Comparison of ENCODE assay signal across 8 cellular contexts in the genomic region with DNA sequence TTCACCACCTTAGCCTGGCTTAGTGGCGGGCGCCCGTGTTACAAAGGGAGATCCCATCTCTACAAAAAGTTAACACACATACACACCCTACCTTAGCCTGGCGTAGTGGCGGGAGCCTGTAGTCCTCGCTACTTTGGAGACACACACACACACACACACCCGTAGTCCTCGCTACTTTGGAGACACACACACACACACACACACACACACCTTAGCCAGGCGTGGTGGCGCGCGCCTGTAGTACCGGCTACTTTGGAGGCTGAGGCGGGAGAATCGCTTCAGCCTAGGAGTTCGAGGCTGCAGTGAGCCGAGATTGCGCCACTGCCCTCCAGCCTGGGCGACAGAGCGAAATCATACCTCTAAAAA. TPM values are rescaled to one million over a fixed set of nuclear protein-coding genes. Genes with fewer than 3 reads are reported as not detected.
DNase-seq lines count a peak whose midpoint lies in the region; ATAC-seq and TF ChIP-seq lines count a peak whose summit lies in the region.

No MANE protein-coding gene starts in this region.

- no peaks in the 10 kb centered on the region for H3K9me3 Mint-ChIP-seq in activated naive CD4-positive, alpha-beta T cell treated with anti-CD3 and anti-CD28 coated beads, Interleukin-2, amount 50 U/mL, for 24 hours

- H3K27ac ChIP-seq in A673 (ENCODE audit: low read depth, low read length, poor library complexity, severe bottlenecking) (peak overlapping the region; percentile 88), KMS-11 (peak overlapping the region; percentile 37; the same call in 1 of the 2 replicates), right cardiac atrium (ENCODE audit: low read length) (peak overlapping the region; percentile 39), spleen (peak overlapping the region; percentile 77 to 93 (median 86))

- intact Hi-C loops in A673 (cut with micrococcal nuclease; ENCODE audit: unreplicated experiment), result loop anchor here (5.0 kb wide), 2 partner anchors 42 to 227 kb away; no protein-coding TSS in a partner anchor
- intact Hi-C loops in right cardiac atrium (cut with DNase I), result loop anchor here in 2 of 4 donors (5.0 to 10.0 kb wide), 3 partner anchors 211 to 229 kb away; a partner anchor contains a TSS
- intact Hi-C loops in spleen (cut with DNase I; ENCODE audit: low total_unique reads), result no loop called here

- peak overlapping the region; percentile 77 for H2AFZ ChIP-seq in KMS-11 (ENCODE audit: low read depth)

- peaks cover 45% of the 10 kb centered on the region for H3K4me1 ChIP-seq in A673 (ENCODE audit: insufficient read depth, low read length, poor library complexity, severe bottlenecking)
- peaks cover 29% of the 10 kb centered on the region for H3K4me1 ChIP-seq in KMS-11 (ENCODE audit: low read depth, poor library complexity, severe bottlenecking)
- peaks cover 24% of the 10 kb centered on the region for H3K4me1 ChIP-seq in right cardiac atrium (ENCODE audit: control insufficient read depth, insufficient read depth, low read length)
- H3K4me1 ChIP-seq in spleen, result peaks cover 28 to 91% (median 67%) of the 10 kb centered on the region in 6 donors

- peak overlapping the region; percentile 92 for H3K27ac Mint-ChIP-seq in activated naive CD4-positive, alpha-beta T cell treated with anti-CD3 and anti-CD28 coated beads, Interleukin-2, amount 50 U/mL, for 24 hours

- no peak for TF ChIP-seq POLR2A in spleen (IDR thresholded peaks at IDR 0.05)

- H3K27me3 ChIP-seq in A673 (replicated peaks; ENCODE audit: insufficient read depth, low read depth, low read length, poor library complexity) (no peaks in the 10 kb centered on the region), KMS-11 (ENCODE audit: insufficient read depth, low read depth) (no peaks in the 10 kb centered on the region; the same call in 1 of the 2 replicates), right cardiac atrium (ENCODE audit: control insufficient read depth, insufficient read depth) (no peaks in the 10 kb centered on the region), spleen (replicated peaks in 1 of 7) (no peaks in the 10 kb centered on the region)

- POLR2A ChIA-PET in A673 (lab: Charles Lee; ENCODE audit: low non-redundant PET), result no interaction called here

- WGBS in right cardiac atrium, result 10% methylated on average over 20 of the region's 20 CpGs
- 1 to 6% (median 2%) methylated on average over 20 of the region's 20 CpGs for WGBS in spleen, 5 donors

- H3K4me3 Mint-ChIP-seq in activated naive CD4-positive, alpha-beta T cell treated with anti-CD3 and anti-CD28 coated beads, Interleukin-2, amount 50 U/mL, for 24 hours, result peak overlapping the region; percentile 94

- peaks cover 8% of the 10 kb centered on the region for H3K36me3 Mint-ChIP-seq in activated naive CD4-positive, alpha-beta T cell treated with anti-CD3 and anti-CD28 coated beads, Interleukin-2, amount 50 U/mL, for 24 hours

- H3K36me3 ChIP-seq in A673 (ENCODE audit: insufficient read depth, low read length, poor library complexity, severe bottlenecking) (peaks cover 4% of the 10 kb centered on the region), KMS-11 (ENCODE audit: insufficient read depth) (no peaks in the 10 kb centered on the region), spleen (no peaks in the 10 kb centered on the region)

- peaks cover 38% of the 10 kb centered on the region for H3K79me2 ChIP-seq in KMS-11 (ENCODE audit: insufficient read depth, low read depth)

- H3K27me3 Mint-ChIP-seq in activated naive CD4-positive, alpha-beta T cell treated with anti-CD3 and anti-CD28 coated beads, Interleukin-2, amount 50 U/mL, for 24 hours, result no peaks in the 10 kb centered on the region

- H3K4me3 ChIP-seq in A673 (ENCODE audit: low read depth, low read length, poor library complexity, severe bottlenecking), result peak overlapping the region; percentile 91
- H3K4me3 ChIP-seq in KMS-11 (IDR thresholded peaks at IDR 0.05; ENCODE audit: insufficient read depth, low read depth, low read length), result peak overlapping the region; percentile 50
- peak overlapping the region; percentile 80 for H3K4me3 ChIP-seq in right cardiac atrium (ENCODE audit: low read length)
- H3K4me3 ChIP-seq in spleen, result peak overlapping the region; percentile 70 to 98 (median 95)

- peak overlapping the region; percentile 91 for H3K4me2 ChIP-seq in KMS-11

- H3K9ac ChIP-seq in KMS-11, result peak overlapping the region; percentile 74; the same call in 1 of the 2 replicates

- peak; percentile 54 for DNase-seq in A673 (ENCODE audit: low spot score)
- DNase-seq in right cardiac atrium, result peak in 1 of 3 donors; percentile 62
- peak; percentile 83 for DNase-seq in spleen
- no peak for DNase-seq in hippocampal formation (lab: John Stamatoyannopoulos, UW)
- no peak for DNase-seq in midbrain (lab: John Stamatoyannopoulos, UW)

- TF ChIP-seq CTCF in A673 (conservative IDR thresholded peaks at IDR 0.05; ENCODE audit: low read depth, low read length) (no peak), KMS-11 (conservative IDR thresholded peaks at IDR 0.05; ENCODE audit: low read depth, low read length) (no peak), spleen (IDR thresholded peaks at IDR 0.05 in 8 of 11, conservative IDR thresholded peaks at IDR 0.05 in 3 of 11) (no peak)

- no TSS peak for BruUV-seq in A673 (replicated peaks; lab: Mats Ljungman, UMichigan)

- ATAC-seq in GM19372 (IDR thresholded peaks at IDR 0.05; ENCODE audit: low read depth, unreplicated experiment) (peak; percentile 6), right cardiac atrium (peak; percentile 2 to 7)

- CTCF ChIA-PET in A673 (lab: Charles Lee), result no interaction called here

- peaks cover 71% of the 10 kb centered on the region for H3K4me1 Mint-ChIP-seq in activated naive CD4-positive, alpha-beta T cell treated with anti-CD3 and anti-CD28 coated beads, Interleukin-2, amount 50 U/mL, for 24 hours

- H3K9me3 ChIP-seq in A673 (ENCODE audit: low read depth, low read length, poor library complexity, severe bottlenecking) (no peaks in the 10 kb centered on the region), right cardiac atrium (ENCODE audit: control insufficient read depth, low read length) (no peaks in the 10 kb centered on the region), spleen (no peaks in the 10 kb centered on the region)

- H4K20me1 ChIP-seq in KMS-11 (ENCODE audit: insufficient read depth), result no peaks in the 10 kb centered on the region

RNA-seq across cellular contexts. Expression of a gene that starts 0.6 kb away (rescaled TPM):
- total RNA-seq in A673 (2021), result 84.8 and 85.8 TPM in 2 replicates
- total RNA-seq in right cardiac atrium, result 10 to 100 TPM; 63.7 to 72.1 (median 66.8) TPM
- polyA plus RNA-seq in right cardiac atrium, result 27.7 TPM
- 10 to 100 TPM; 40.1 to 83.1 (median 55.2) TPM for total RNA-seq in spleen
- polyA plus RNA-seq in spleen, result 10 to 100 TPM; 21.1 to 32.1 (median 26.5) TPM

Comparison
In these comparisons a context has a peak if more than half of its experiments do, and no peak if none do; other contexts are left out.
1. DNase-seq: peak in A673 (single experiment) and spleen (single experiment); none in hippocampal formation (0 of 2) and midbrain (single experiment).
2. H3K27ac ChIP-seq: peak in every context shown above with its lines; median percentile 88 in A673; 86 in spleen; 39 in right cardiac atrium; 37 in KMS-11.
3. Peak in every context shown above with its lines, with median percentiles within 50 percentile points of each other: H3K4me3 ChIP-seq.